1 cellular context compared by ENCODE assay signal in the genomic region with DNA sequence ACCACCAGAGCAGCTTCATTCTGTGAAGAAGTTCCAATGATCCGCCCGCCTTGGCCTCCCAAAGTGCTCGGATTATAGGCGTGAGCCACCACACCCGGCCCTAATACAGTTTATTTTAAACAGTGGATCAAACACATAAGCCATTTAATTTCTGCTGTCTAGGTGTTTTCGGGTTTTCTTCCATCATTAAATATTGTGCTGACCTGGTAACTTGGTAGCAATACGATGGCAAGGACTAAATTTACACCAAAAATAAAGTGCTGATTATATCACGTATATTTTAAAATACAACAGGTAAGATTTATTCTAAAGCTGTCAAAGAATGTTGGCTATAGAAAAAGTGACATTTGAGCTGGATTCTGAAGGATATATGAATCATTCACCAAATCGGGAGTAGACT.
TF ChIP-seq lines count a peak whose summit lies in the region.

No MANE protein-coding gene starts in this region.

TF ChIP-seq in SK-N-SH, 30 proteins besides CTCF, POLR2A, EP300 and RAD21 (continued from another document):
- no peak for TF ChIP-seq TEAD4 (IDR thresholded peaks at IDR 0.05; ENCODE audit: borderline replicate concordance, insufficient read depth)
- TF ChIP-seq YY1 (IDR thresholded peaks at IDR 0.05; ENCODE audit: low read depth), result no peak
- TF ChIP-seq SMC3 (IDR thresholded peaks at IDR 0.05; ENCODE audit: low read depth, low read length), result no peak
- no peak for TF ChIP-seq FOXM1 (IDR thresholded peaks at IDR 0.05; ENCODE audit: low read depth)
